ENCODE assay signal across 9 cellular contexts in genomic region chr11:43316451-43316850, GRCh38. TPM values are rescaled to one million over a fixed set of nuclear protein-coding genes. Genes with fewer than 3 reads are reported as not detected.
DNase-seq lines count a peak whose midpoint lies in the region; ATAC-seq and TF ChIP-seq lines count a peak whose summit lies in the region.
"Had no signal": no experiment of that assay in that cellular context is flagged by ENCODE, and none has a peak within 500 bp of the region (broad histone marks: within the 10 kb centered on the region; RNA-seq: fewer than 3 reads in every experiment).

No MANE protein-coding gene starts in this region.

- H3K4me1 ChIP-seq in tibial nerve: peaks cover 0 to 43% (median 16%) of the 10 kb centered on the region in 4 donors

- TF ChIP-seq EP300 in tibial nerve (IDR thresholded peaks at IDR 0.05): no peak

- WGBS in tibial nerve, 2 donors: 91 to 98% methylated on average over 6 of the region's 6 CpGs

- no peak for ATAC-seq in GM19463 (IDR thresholded peaks at IDR 0.05; ENCODE audit: unreplicated experiment)

- H3K9me3 ChIP-seq in tibial nerve: no peaks in the 10 kb centered on the region

- H3K36me3 ChIP-seq in tibial nerve: peaks cover 0 to 39% (median 4%) of the 10 kb centered on the region in 3 donors

- H3K4me3 ChIP-seq in tibial nerve: no peak overlapping the region

- no peak for TF ChIP-seq CTCF in tibial nerve (IDR thresholded peaks at IDR 0.05)

- DNase-seq in Daoy (ENCODE audit: low read depth): peak; percentile 65
- peak; percentile 63 for DNase-seq in HK-2 (ENCODE audit: unreplicated experiment)
- DNase-seq in activated T-cell treated with anti-CD3 and anti-CD28 coated beads, Interleukin-2, amount 50 U/mL, for 48 hours: peak; percentile 44 to 60
- peak; percentile 69 for DNase-seq in myocyte (ENCODE audit: low read depth)
- DNase-seq in medulla oblongata (ENCODE audit: extremely low spot score): no peak
- DNase-seq in tibial nerve (ENCODE audit: low spot score in 2 of 2): no peak
- DNase-seq in globus pallidus (ENCODE audit: low spot score): no peak
- DNase-seq: cerebellar nuclear complex had no signal

- no peak for TF ChIP-seq POLR2A in tibial nerve (IDR thresholded peaks at IDR 0.05)

- no peaks in the 10 kb centered on the region for H3K27me3 ChIP-seq in tibial nerve

- H3K27ac ChIP-seq in tibial nerve: no peak overlapping the region

RNA-seq across cellular contexts. Expression of gene API5, which starts 4.7 kb away (rescaled TPM):
- total RNA-seq in Daoy (2014; rRNA removed; shearing (Covaris generic)): 81.3 and 115 TPM in 2 replicates
- total RNA-seq in myocyte (70.6 and 76.2 TPM in 2 replicates), tibial nerve (10 to 100 TPM; 57.8 to 75.3 (median 62.1) TPM)
- polyA plus RNA-seq in myocyte (2012): 22.2 TPM

RNA-seq across cellular contexts. Expression of gene TTC17, which starts 42.3 kb away (rescaled TPM):
- total RNA-seq in Daoy (2014; rRNA removed; shearing (Covaris generic)): 24.4 and 29.1 TPM in 2 replicates
- total RNA-seq in myocyte (48.2 and 56.1 TPM in 2 replicates), tibial nerve (100 to 1,000 TPM; 117 to 128 (median 123) TPM)
- 28.7 TPM for polyA plus RNA-seq in myocyte (2012)

Comparison
In these comparisons a context has a peak if more than half of its experiments do, and no peak if none do; other contexts are left out.
1. DNase-seq: peak in Daoy (single experiment), HK-2 (single experiment), activated T-cell treated with anti-CD3 and anti-CD28 coated beads, Interleukin-2, amount 50 U/mL, for 48 hours (2 of 2) and myocyte (single experiment); none in medulla oblongata (single experiment), tibial nerve (0 of 2) and globus pallidus (single experiment).